Comparison of ENCODE assay signal across 8 cellular contexts in the genomic region with DNA sequence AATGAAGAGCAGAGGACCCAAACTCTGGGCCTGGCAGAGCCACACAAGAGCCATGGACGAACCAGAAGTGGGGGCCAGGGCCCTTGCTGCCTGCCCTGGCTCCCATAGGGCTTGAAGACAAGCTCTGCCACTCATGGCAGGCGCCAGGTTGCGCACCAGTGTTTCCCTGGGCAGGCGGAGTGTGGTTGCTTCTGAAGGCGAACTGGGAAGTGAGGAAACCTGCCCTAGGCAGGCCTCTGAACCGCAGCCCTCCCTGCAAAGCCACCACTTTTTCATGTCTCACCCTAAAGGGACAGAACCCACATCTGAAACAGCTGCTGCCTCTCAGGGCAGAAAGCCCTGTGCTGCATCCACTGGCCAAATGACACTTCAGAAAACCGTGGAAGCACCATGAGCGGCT. TPM values are rescaled to one million over a fixed set of nuclear protein-coding genes. Genes with fewer than 3 reads are reported as not detected.
DNase-seq lines count a peak whose midpoint lies in the region; ATAC-seq and TF ChIP-seq lines count a peak whose summit lies in the region.

No MANE protein-coding gene starts in this region.

- H3K27ac ChIP-seq in dorsolateral prefrontal cortex, result peak overlapping the region in 48 of 59 donors; percentile 8 to 83 (median 62)

- H3K27me3 ChIP-seq in dorsolateral prefrontal cortex, result no peaks in the 10 kb centered on the region

- TF ChIP-seq CTCF in GM12865 (IDR thresholded peaks at IDR 0.05; ENCODE audit: insufficient read depth, low read depth, low read length, missing control alignments) (no peak), dorsolateral prefrontal cortex (IDR thresholded peaks at IDR 0.05 in 54 of 56, conservative IDR thresholded peaks at IDR 0.05 in 2 of 56; ENCODE audit: low read depth in 1 of 56, partially characterized antibody in 56 of 56) (no peak)

- peak; percentile 57 for ATAC-seq in GM21381 (IDR thresholded peaks at IDR 0.05; ENCODE audit: unreplicated experiment)

- DNase-seq in GM12865 (ENCODE audit: low read depth) (peak; percentile 84), M059J (ENCODE audit: low read depth) (peak; percentile 18), dorsolateral prefrontal cortex (peak in 1 of 10 donors; percentile 29), NCI-H524 treated with DMSO at 0.1 percent for 48 hours (lab: John Stamatoyannopoulos, UW) (no peak), NCI-H2171 (lab: John Stamatoyannopoulos, UW) (no peak), NCI-H345 treated with DMSO at 0.1 percent for 48 hours (lab: John Stamatoyannopoulos, UW; ENCODE audit: unreplicated experiment) (no peak), erythroblast (lab: John Stamatoyannopoulos, UW) (no peak)

- intact Hi-C loops in dorsolateral prefrontal cortex (cut with DNase I), result loop anchor here (5.0 to 10.0 kb wide), 3 partner anchors 78 to 145 kb away; a partner anchor contains a TSS

- no peak overlapping the region for H3K4me3 ChIP-seq in GM12865 (ENCODE audit: low read depth, low read length)
- H3K4me3 ChIP-seq in dorsolateral prefrontal cortex, result no peak overlapping the region

- TF ChIP-seq POLR2A in erythroblast (IDR thresholded peaks at IDR 0.05; ENCODE audit: low read length), result no peak

RNA-seq across cellular contexts. Expression of a gene that starts 58.9 kb away (rescaled TPM):
- total RNA-seq in M059J (2014; rRNA removed; shearing (Covaris generic)), result 34.4 and 44.2 TPM in 2 replicates
- 100 to 1,000 TPM in 7 of 120 experiments, 10 to 100 TPM in 113; 48.9 to 123 (median 70.7) TPM for total RNA-seq in dorsolateral prefrontal cortex

RNA-seq across cellular contexts. Expression of a gene that starts 59.0 kb away (rescaled TPM):
- 11.5 and 13.2 TPM in 2 replicates for total RNA-seq in M059J (2014; rRNA removed; shearing (Covaris generic))
- total RNA-seq in dorsolateral prefrontal cortex, result 10 to 100 TPM; 11.9 to 33.6 (median 20.1) TPM

Comparison
In these comparisons a context has a peak if more than half of its experiments do, and no peak if none do; other contexts are left out.
1. DNase-seq: peak in GM12865 (single experiment) and M059J (single experiment); none in NCI-H524 treated with DMSO at 0.1 percent for 48 hours (single experiment), NCI-H2171 (single experiment), NCI-H345 treated with DMSO at 0.1 percent for 48 hours (single experiment) and erythroblast (0 of 2).